ENCODE assay signal across 18 cellular contexts in genomic region chr14:32727827-32728226, GRCh38.
"Had no signal": no experiment of that assay in that cellular context is flagged by ENCODE, and none has a peak within 500 bp of the region (broad histone marks: within the 10 kb centered on the region; RNA-seq: fewer than 3 reads in every experiment).

No MANE protein-coding gene starts in this region.

- H3K27ac ChIP-seq: ascending aorta, breast epithelium, foreskin keratinocyte, heart left ventricle, right atrium auricular region, upper lobe of right lung had no signal

- H3K4me3 ChIP-seq: ascending aorta, breast epithelium, heart left ventricle, right atrium auricular region, upper lobe of right lung had no signal

- H3K4me1 ChIP-seq: breast epithelium, foreskin keratinocyte, upper lobe of right lung had no signal

- H3K27me3 ChIP-seq: ascending aorta, breast epithelium, foreskin keratinocyte, heart left ventricle, right atrium auricular region, upper lobe of right lung had no signal

- H3K36me3 ChIP-seq: ascending aorta, breast epithelium, right atrium auricular region, upper lobe of right lung had no signal

- DNase-seq: activated CD4-positive, alpha-beta T cell treated with anti-CD3 and anti-CD28 coated beads, Interleukin-2, amount 10 ng/mL, durations not matched to agents 24 days and 14 days; activated CD8-positive, alpha-beta T cell treated with anti-CD3 and anti-CD28 coated beads for 36 hours; activated naive CD4-positive, alpha-beta T cell treated with Interleukin-2 at 50 U/mL for 16 hours; activated T-cell treated with anti-CD3 and anti-CD28 coated beads, Interleukin-2, amount 50 U/mL, for 24 hours; cerebellar nuclear complex; foreskin keratinocyte; heart left ventricle; left cardiac atrium; mesendoderm; naive thymus-derived CD8-positive, alpha-beta T cell; stimulated activated CD4-positive, alpha-beta T cell treated with anti-CD3 and anti-CD28 coated beads, Interleukin-15, amount 100 ng/mL, for 24 hours; stimulated activated CD4-positive, alpha-beta T cell treated with anti-CD3 and anti-CD28 coated beads, Interleukin-4, amount 100 ng/mL, for 1 hour; stimulated activated naive CD8-positive, alpha-beta T cell treated with anti-CD3 and anti-CD28 coated beads, Interleukin-15, amount 100 ng/mL, for 72 hours; T1000; upper lobe of right lung had no signal

- ATAC-seq: activated CD8-positive, alpha-beta T cell treated with anti-CD3 and anti-CD28 coated beads for 36 hours; foreskin keratinocyte; heart left ventricle; left cardiac atrium; naive thymus-derived CD8-positive, alpha-beta T cell; stimulated activated naive CD8-positive, alpha-beta T cell treated with anti-CD3 and anti-CD28 coated beads, Interleukin-15, amount 100 ng/mL, for 72 hours; upper lobe of right lung had no signal

- H3K9me3 ChIP-seq: ascending aorta, breast epithelium, heart left ventricle, right atrium auricular region, upper lobe of right lung had no signal
